ENCODE assay signal across 23 cellular contexts in genomic region chr20:61923371-61924166, GRCh38.
"Had no signal": no experiment of that assay in that cellular context is flagged by ENCODE, and none has a peak within 500 bp of the region (broad histone marks: within the 10 kb centered on the region; RNA-seq: fewer than 3 reads in every experiment).

No MANE protein-coding gene starts in this region.

- H3K9me3 ChIP-seq: ascending aorta, esophagus muscularis mucosa, prostate gland, suprapubic skin, transverse colon had no signal

- H3K27me3 ChIP-seq: ascending aorta, transverse colon had no signal

- H3K4me1 ChIP-seq: ascending aorta, esophagus muscularis mucosa, prostate gland, suprapubic skin, transverse colon had no signal

- ATAC-seq: activated CD8-positive, alpha-beta T cell treated with anti-CD3 and anti-CD28 coated beads, Interleukin-2, amount 10 ng/mL, durations not matched to agents 7 days and 5 days; right cardiac atrium; stimulated activated naive CD8-positive, alpha-beta T cell treated with anti-CD3 and anti-CD28 coated beads, Interleukin-15, amount 100 ng/mL, for 72 hours had no signal

- H3K4me3 ChIP-seq: ascending aorta, esophagus muscularis mucosa, prostate gland, skin epidermis, suprapubic skin, transverse colon had no signal

- DNase-seq: activated CD4-positive, alpha-beta T cell treated with anti-CD3 and anti-CD28 coated beads for 48 hours; activated CD4-positive, CD25-positive, alpha-beta regulatory T cell; activated CD8-positive, alpha-beta T cell treated with anti-CD3 and anti-CD28 coated beads, Interleukin-2, amount 10 ng/mL, durations not matched to agents 7 days and 5 days; activated effector memory CD4-positive, alpha-beta T cell treated with Interleukin-2 at 50 U/mL for 16 hours; activated naive CD4-positive, alpha-beta T cell treated with anti-CD3 and anti-CD28 coated beads, Interleukin-2, amount 10 ng/mL, durations not matched to agents 7 days and 5 days; activated T-cell treated with anti-CD3 and anti-CD28 coated beads, Interleukin-2, amount 50 U/mL, for 24 hours; cerebellar nuclear complex; effector CD8-positive, alpha-beta T cell; midbrain; stimulated activated CD4-positive, alpha-beta T cell treated with anti-CD3 and anti-CD28 coated beads, Interleukin-15, amount 100 ng/mL, for 24 hours; stimulated activated CD4-positive, alpha-beta T cell treated with anti-CD3 and anti-CD28 coated beads, Interleukin-4, amount 100 ng/mL, for 1 hour; stimulated activated naive CD8-positive, alpha-beta T cell treated with anti-CD3 and anti-CD28 coated beads, Interleukin-15, amount 100 ng/mL, for 72 hours; T-helper 1 cell; T-helper 9 cell; transverse colon had no signal

- H3K27ac ChIP-seq: ascending aorta, esophagus muscularis mucosa, prostate gland, skin epidermis, suprapubic skin, transverse colon had no signal

- FAIRE-seq: bronchial epithelial cell, endothelial cell of umbilical vein had no signal

- H3K36me3 ChIP-seq: ascending aorta, esophagus muscularis mucosa, prostate gland, suprapubic skin, transverse colon had no signal
